8 cellular contexts compared by ENCODE assay signal in genomic region chr10:5094265-5095205, GRCh38. TPM values are rescaled to one million over a fixed set of nuclear protein-coding genes. Genes with fewer than 3 reads are reported as not detected.
DNase-seq lines count a peak whose midpoint lies in the region; ATAC-seq, FAIRE-seq and TF ChIP-seq lines count a peak whose summit lies in the region.

Gene AKR1C3, plus strand, starts transcription at chr10:5094414. Its CDS starts 31 bp downstream, at chr10:5094445.

- peaks cover 9% of the 10 kb centered on the region for H3K4me1 Mint-ChIP-seq in activated naive CD4-positive, alpha-beta T cell treated with anti-CD3 and anti-CD28 coated beads for 36 hours (ENCODE audit: low read depth)

- H3K9me3 ChIP-seq in NT2/D1 (ENCODE audit: insufficient read depth, low read length) (no peaks in the 10 kb centered on the region), mammary epithelial cell (replicated peaks; ENCODE audit: insufficient read depth, low read length) (no peaks in the 10 kb centered on the region), smooth muscle cell (replicated peaks; ENCODE audit: low read depth) (no peaks in the 10 kb centered on the region)

- H3K4me3 ChIP-seq in NT2/D1 (ENCODE audit: insufficient read length, low read depth): no peak within 1 kb of the TSS
- peak within 1 kb of the TSS; percentile 57 to 67 (median 60) for H3K4me3 ChIP-seq in mammary epithelial cell (replicated peaks in 1 of 3; ENCODE audit: insufficient read depth in 1 of 3, low read depth in 2 of 3, low read length in 3 of 3)
- peak within 1 kb of the TSS; percentile 36 for H3K4me3 ChIP-seq in smooth muscle cell

- no peaks in the 10 kb centered on the region for H3K4me1 ChIP-seq in NT2/D1 (ENCODE audit: insufficient read depth, insufficient read length)
- peaks cover 18% of the 10 kb centered on the region for H3K4me1 ChIP-seq in mammary epithelial cell (ENCODE audit: insufficient read depth, low read length)
- H3K4me1 ChIP-seq in smooth muscle cell (ENCODE audit: low read depth): no peaks in the 10 kb centered on the region

- H3K79me2 ChIP-seq in mammary epithelial cell (ENCODE audit: insufficient read depth, low read length) (no peaks in the 10 kb centered on the region), smooth muscle cell (ENCODE audit: low read depth) (no peaks in the 10 kb centered on the region)

- peak within 1 kb of the TSS; percentile 78 for H3K4me2 ChIP-seq in mammary epithelial cell (ENCODE audit: insufficient read depth, low read depth, low read length)
- H3K4me2 ChIP-seq in smooth muscle cell: peak within 1 kb of the TSS; percentile 65

- H3K27ac Mint-ChIP-seq in activated naive CD4-positive, alpha-beta T cell treated with anti-CD3 and anti-CD28 coated beads for 36 hours: no peak within 1 kb of the TSS

- TSS peak; percentile 65 for BruUV-seq in mammary epithelial cell (replicated peaks; lab: Mats Ljungman, UMichigan)

- no peak for ATAC-seq in GM21717 (IDR thresholded peaks at IDR 0.05; ENCODE audit: unreplicated experiment)
- ATAC-seq in GM19023 (IDR thresholded peaks at IDR 0.05; ENCODE audit: unreplicated experiment): no peak

- intact Hi-C loops in activated naive CD4-positive, alpha-beta T cell treated with anti-CD3 and anti-CD28 coated beads for 36 hours (cut with micrococcal nuclease): loop anchor here (1.0 to 5.0 kb wide), 4 partner anchors 188 to 338 kb away; no protein-coding TSS in a partner anchor
- intact Hi-C loops in mammary epithelial cell (cut with micrococcal nuclease): loop anchor here (1.0 to 2.0 kb wide), 5 partner anchors 75 to 340 kb away; no protein-coding TSS in a partner anchor

- no peaks in the 10 kb centered on the region for H3K36me3 ChIP-seq in NT2/D1 (ENCODE audit: insufficient read depth, insufficient read length, low read length)
- no peaks in the 10 kb centered on the region for H3K36me3 ChIP-seq in mammary epithelial cell (ENCODE audit: insufficient read depth, low read length)
- H3K36me3 ChIP-seq in smooth muscle cell (ENCODE audit: low read depth): no peaks in the 10 kb centered on the region

- CTCF ChIA-PET in activated naive CD4-positive, alpha-beta T cell treated with anti-CD3 and anti-CD28 coated beads for 36 hours (lab: Charles Lee): interaction anchor here (0.7 to 0.9 kb wide), 2 partner anchors 280 to 307 kb away, joined by 3 to 4 read pairs; no protein-coding TSS in a partner anchor
- CTCF ChIA-PET in mammary epithelial cell (lab: Charles Lee; ENCODE audit: low non-redundant PET): interaction anchor here (0.6 kb wide), 1 partner anchor 528 kb away, joined by 3 read pairs; no protein-coding TSS in a partner anchor

- in situ Hi-C loops in mammary epithelial cell (cut with MboI; ENCODE audit: low sequenced_read_pairs in 2 of 2): loop anchor here (5.0 to 10.0 kb wide), 2 partner anchors 247 to 250 kb away; no protein-coding TSS in a partner anchor

- TF ChIP-seq CTCF in mammary epithelial cell (conservative IDR thresholded peaks at IDR 0.05 in 1 of 2, IDR thresholded peaks at IDR 0.05 in 1 of 2; ENCODE audit: extremely low read depth in 1 of 2, insufficient read depth in 1 of 2, low read depth in 1 of 2, low read length in 2 of 2): peak; percentile 66 to 75
- peak; percentile 64 for TF ChIP-seq CTCF in smooth muscle cell (IDR thresholded peaks at IDR 0.05; ENCODE audit: borderline replicate concordance, insufficient read depth, poor library complexity, severe bottlenecking)

- H3K27me3 ChIP-seq in NT2/D1 (ENCODE audit: insufficient read depth, insufficient read length): no peaks in the 10 kb centered on the region
- H3K27me3 ChIP-seq in mammary epithelial cell (ENCODE audit: insufficient read depth, low read length): no peaks in the 10 kb centered on the region
- H3K27me3 ChIP-seq in smooth muscle cell (ENCODE audit: low read depth): no peaks in the 10 kb centered on the region

- dilution Hi-C loops in mammary epithelial cell (cut with HindIII; ENCODE audit: low sequenced_read_pairs): loop anchor here (5.0 kb wide), 1 partner anchor 53 kb away; no protein-coding TSS in a partner anchor

- 1% methylated on average over 9 of the region's 9 CpGs for WGBS in mammary epithelial cell (ENCODE audit: low coverage, missing lambda C conversion rate)
- WGBS in smooth muscle cell (ENCODE audit: low lambda C conversion rate): 78% methylated on average over 9 of the region's 9 CpGs

- H3K9ac ChIP-seq in NT2/D1 (ENCODE audit: insufficient read length, low read depth) (no peak within 1 kb of the TSS), mammary epithelial cell (ENCODE audit: insufficient read depth, low read length) (peak within 1 kb of the TSS; percentile 71), smooth muscle cell (ENCODE audit: low read depth) (no peak within 1 kb of the TSS)

- no peak for DNase-seq in activated naive CD4-positive, alpha-beta T cell treated with anti-CD3 and anti-CD28 coated beads for 36 hours
- no peak for DNase-seq in activated naive CD4-positive, alpha-beta T cell treated with anti-CD3 and anti-CD28 coated beads, Interleukin-2, amount 50 U/mL, for 16 hours
- DNase-seq in NT2/D1 (ENCODE audit: low read depth, low spot score) (peak; percentile 27), mammary epithelial cell (peak; percentile 80), smooth muscle cell (lab: John Stamatoyannopoulos, UW; ENCODE audit: unreplicated experiment) (no peak)

- H3K27ac ChIP-seq in mammary epithelial cell (ENCODE audit: insufficient read depth, low read depth, low read length) (peak within 1 kb of the TSS; percentile 80), smooth muscle cell (ENCODE audit: low read depth) (no peak within 1 kb of the TSS)

- peak within 1 kb of the TSS; percentile 55 for H3K4me3 Mint-ChIP-seq in activated naive CD4-positive, alpha-beta T cell treated with anti-CD3 and anti-CD28 coated beads for 36 hours

- H2AFZ ChIP-seq in mammary epithelial cell (ENCODE audit: low read depth, low read length): peak within 1 kb of the TSS; percentile 81
- H2AFZ ChIP-seq in smooth muscle cell (ENCODE audit: low read depth): peak within 1 kb of the TSS; percentile 63

- H3K9me3 Mint-ChIP-seq in activated naive CD4-positive, alpha-beta T cell treated with anti-CD3 and anti-CD28 coated beads for 36 hours: peaks cover 4% of the 10 kb centered on the region

- FAIRE-seq in islet of Langerhans (lab: Jason Lieb, UNC): peak; percentile 99

- H3K36me3 Mint-ChIP-seq in activated naive CD4-positive, alpha-beta T cell treated with anti-CD3 and anti-CD28 coated beads for 36 hours (ENCODE audit: low read depth): no peaks in the 10 kb centered on the region

- H4K20me1 ChIP-seq in mammary epithelial cell (ENCODE audit: insufficient read depth, low read length): no peaks in the 10 kb centered on the region
- H4K20me1 ChIP-seq in smooth muscle cell (ENCODE audit: low read depth): no peaks in the 10 kb centered on the region

- H3K27me3 Mint-ChIP-seq in activated naive CD4-positive, alpha-beta T cell treated with anti-CD3 and anti-CD28 coated beads for 36 hours (ENCODE audit: low read depth): peaks cover 2% of the 10 kb centered on the region

- no peaks in the 10 kb centered on the region for H3F3A ChIP-seq in smooth muscle cell (ENCODE audit: low read depth)

RNA-seq across cellular contexts. Expression of gene AKR1C3, which starts in this region (rescaled TPM):
- under 1 TPM; 0.33 to 0.47 TPM for total RNA-seq in activated naive CD4-positive, alpha-beta T cell treated with anti-CD3 and anti-CD28 coated beads for 36 hours
- total RNA-seq in mammary epithelial cell (10 to 100 TPM; 18.8 to 50.7 TPM), smooth muscle cell (0.27 and 7.8 TPM in 2 replicates)
- polyA plus RNA-seq in mammary epithelial cell (54.6 TPM), smooth muscle cell (3.7 and 4.5 TPM in 2 replicates)
- polyA minus RNA-seq in mammary epithelial cell: 55.8 TPM

Comparison
In these comparisons a context has a peak if more than half of its experiments do, and no peak if none do; other contexts are left out.
1. RNA of gene AKR1C3 (polyA plus RNA-seq): 54.6 TPM in mammary epithelial cell (single experiment); 3.7 to 4.5 TPM in smooth muscle cell; every median in the first group is over 10 times any median in the second.
2. DNase-seq: peak in NT2/D1 (single experiment) and mammary epithelial cell (single experiment); none in activated naive CD4-positive, alpha-beta T cell treated with anti-CD3 and anti-CD28 coated beads for 36 hours (single experiment), activated naive CD4-positive, alpha-beta T cell treated with anti-CD3 and anti-CD28 coated beads, Interleukin-2, amount 50 U/mL, for 16 hours (single experiment) and smooth muscle cell (single experiment).